8 cellular contexts compared by ENCODE assay signal in genomic region chr4:22434895-22435294, GRCh38.
A peak's percentile ranks its signal among the peaks of the same experiment; 100 is the strongest.
DNase-seq lines count a peak whose midpoint lies in the region; TF ChIP-seq lines count a peak whose summit lies in the region.

No MANE protein-coding gene starts in this region.

- intact Hi-C loops in dorsolateral prefrontal cortex (cut with DNase I), result no loop called here
- intact Hi-C loops in posterior vena cava (cut with DNase I), result no loop called here

- no peaks in the 10 kb centered on the region for H3K27me3 ChIP-seq in dorsolateral prefrontal cortex

- peak in 32 of 56 donors; percentile 3 to 56 (median 26) for TF ChIP-seq CTCF in dorsolateral prefrontal cortex (IDR thresholded peaks at IDR 0.05 in 54 of 56, conservative IDR thresholded peaks at IDR 0.05 in 2 of 56; ENCODE audit: low read depth in 1 of 56, partially characterized antibody in 56 of 56)

- DNase-seq in NCI-H2196 (lab: John Stamatoyannopoulos, UW; ENCODE audit: unreplicated experiment), result peak; percentile 13
- no peak for DNase-seq in NCI-H2196 treated with DMSO at 0.1 percent for 48 hours (lab: John Stamatoyannopoulos, UW; ENCODE audit: unreplicated experiment)
- DNase-seq in MV-4-11 (lab: John Stamatoyannopoulos, UW), result peak; percentile 33
- peak in 2 of 10 donors; percentile 13 to 26 for DNase-seq in dorsolateral prefrontal cortex
- DNase-seq in midbrain (lab: John Stamatoyannopoulos, UW), result peak; percentile 28
- DNase-seq in effector CD4-positive, alpha-beta T cell, result no peak
- DNase-seq in occipital lobe (lab: John Stamatoyannopoulos, UW), result no peak
- no peak for DNase-seq in posterior vena cava (ENCODE audit: low spot score)

- no peak overlapping the region for H3K4me3 ChIP-seq in dorsolateral prefrontal cortex

- no peak overlapping the region for H3K27ac ChIP-seq in dorsolateral prefrontal cortex

Comparison
In these comparisons a context has a peak if more than half of its experiments do, and no peak if none do; other contexts are left out.
1. DNase-seq: peak in NCI-H2196 (single experiment), MV-4-11 (single experiment) and midbrain (single experiment); none in NCI-H2196 treated with DMSO at 0.1 percent for 48 hours (single experiment), effector CD4-positive, alpha-beta T cell (single experiment), occipital lobe (single experiment) and posterior vena cava (single experiment).